27 cellular contexts compared by ENCODE assay signal in the genomic region with DNA sequence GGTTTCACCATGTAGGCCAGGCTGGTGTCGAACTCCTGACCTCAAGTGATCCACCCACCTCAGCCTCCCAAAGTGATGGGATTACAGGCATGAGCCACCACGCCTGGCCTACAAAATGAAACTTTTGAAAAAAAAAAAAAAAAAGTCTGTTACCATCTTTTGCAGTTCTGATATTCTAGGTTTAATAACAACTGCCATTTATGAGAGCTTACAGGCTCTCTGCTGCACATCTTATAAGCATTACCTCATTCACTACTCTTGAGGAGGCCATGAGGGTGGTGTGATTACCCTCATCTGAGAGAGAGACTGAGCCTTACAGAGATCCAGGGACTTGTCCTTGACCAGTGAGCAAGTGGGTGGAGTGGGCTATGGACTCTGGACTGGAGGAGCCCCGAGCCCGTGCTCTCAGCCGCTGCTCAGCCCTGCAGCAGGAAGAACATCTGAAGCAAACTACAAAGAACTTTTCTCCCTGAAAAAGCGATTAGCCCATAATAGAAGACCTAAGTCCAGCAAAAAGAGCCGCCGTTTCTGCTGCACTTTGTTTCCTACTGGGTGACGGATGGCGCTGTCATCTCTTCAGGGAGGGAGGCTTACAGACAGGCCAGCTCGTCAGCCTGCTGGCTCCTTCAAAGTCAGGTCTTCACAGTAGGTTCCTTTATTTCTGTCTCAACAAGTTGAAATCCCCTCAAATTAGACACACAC.
DNase-seq lines count a peak whose midpoint lies in the region; ATAC-seq, FAIRE-seq and TF ChIP-seq lines count a peak whose summit lies in the region.
"Had no signal": no experiment of that assay in that cellular context is flagged by ENCODE, and none has a peak within 500 bp of the region (broad histone marks: within the 10 kb centered on the region; RNA-seq: fewer than 3 reads in every experiment).

No MANE protein-coding gene starts in this region.

- H3K27ac ChIP-seq in HUES64 (ENCODE audit: low read depth, low read length) = no peak overlapping the region
- H3K27ac ChIP-seq in WERI-Rb-1 = peak overlapping the region; percentile 58
- peak overlapping the region; percentile 12 for H3K27ac ChIP-seq in muscle layer of colon (ENCODE audit: low read depth, low read length)
- peak overlapping the region; percentile 41 to 66 for H3K27ac ChIP-seq in small intestine (ENCODE audit: low read depth in 1 of 2, low read length in 1 of 2)
- H3K27ac ChIP-seq in CD8-positive, alpha-beta T cell (ENCODE audit: low read depth, low read length) = no peak overlapping the region
- H3K27ac ChIP-seq: pancreas, stomach had no signal

- DNase-seq in WERI-Rb-1 (peak; percentile 44), small intestine (peak; percentile 88), Ammon's horn (ENCODE audit: low spot score) (no peak), WTC11 (ENCODE audit: low spot score) (no peak)
- no peak for DNase-seq in CD8-positive, alpha-beta T cell
- DNase-seq: activated CD4-positive, alpha-beta T cell treated with anti-CD3 and anti-CD28 coated beads, Interleukin-2, amount 50 U/mL, for 48 hours; activated CD4-positive, CD25-positive, alpha-beta regulatory T cell; activated CD8-positive, alpha-beta memory T cell treated with anti-CD3 and anti-CD28 coated beads, Interleukin-2, amount 50 U/mL, for 4 hours; anterior cingulate cortex; caudate nucleus; CD4-positive, CD25-positive, alpha-beta regulatory T cell; Karpas-422; MV-4-11; NCI-H1694 treated with DMSO at 0.1 percent for 48 hours; NCI-H2171 treated with DMSO at 0.1 percent for 48 hours; NCI-H526 treated with DMSO at 0.1 percent for 48 hours; pancreas; stomach had no signal

- no peak for FAIRE-seq in small intestine (lab: Jason Lieb, UNC)
- FAIRE-seq: G401.6, keratinocyte, pancreas had no signal

- H3K4me1 Mint-ChIP-seq in CD8-positive, alpha-beta T cell (ENCODE audit: low read depth) = no peaks in the 10 kb centered on the region
- H3K4me1 Mint-ChIP-seq in WTC11 = no peaks in the 10 kb centered on the region
- H3K4me1 Mint-ChIP-seq: activated naive CD4-positive, alpha-beta T cell treated with anti-CD3 and anti-CD28 coated beads, Interleukin-2, amount 50 U/mL, for 24 hours; activated T-helper 17 cell treated with anti-CD3 and anti-CD28 coated beads, Interleukin-2, amount 50 U/mL, for 72 hours; CD4-positive, CD25-positive, alpha-beta regulatory T cell had no signal

- H3K27me3 Mint-ChIP-seq in CD8-positive, alpha-beta T cell (ENCODE audit: low read depth) = no peaks in the 10 kb centered on the region
- no peaks in the 10 kb centered on the region for H3K27me3 Mint-ChIP-seq in WTC11 (ENCODE audit: low read depth)
- H3K27me3 Mint-ChIP-seq: activated naive CD4-positive, alpha-beta T cell treated with anti-CD3 and anti-CD28 coated beads, Interleukin-2, amount 50 U/mL, for 24 hours; activated T-helper 17 cell treated with anti-CD3 and anti-CD28 coated beads, Interleukin-2, amount 50 U/mL, for 72 hours; dendritic cell treated with granulocyte-macrophage colony-stimulating factor and Interleukin-4, amounts not matched to agents 40 ng/mL and 50 ng/mL, for 4 days had no signal

- H3K27me3 ChIP-seq in HUES64 (ENCODE audit: insufficient read depth, low read length) (no peaks in the 10 kb centered on the region), WERI-Rb-1 (ENCODE audit: insufficient read depth, low read depth, severe bottlenecking) (no peaks in the 10 kb centered on the region), muscle layer of colon (ENCODE audit: control insufficient read depth in 1 of 2, insufficient read depth in 2 of 2, low read length in 2 of 2) (no peaks in the 10 kb centered on the region), small intestine (ENCODE audit: control insufficient read depth in 2 of 2, insufficient read depth in 2 of 2, low read length in 2 of 2) (no peaks in the 10 kb centered on the region)
- H3K27me3 ChIP-seq in CD8-positive, alpha-beta T cell (ENCODE audit: insufficient read depth, low read length) = no peaks in the 10 kb centered on the region
- H3K27me3 ChIP-seq: pancreas, stomach had no signal

- CTCF ChIA-PET in CD8-positive, alpha-beta T cell (lab: Charles Lee) = no interaction called here
- CTCF ChIA-PET in WTC11 (lab: Charles Lee) = interaction anchor here (0.5 kb wide), 1 partner anchor 244 kb away, joined by 6 read pairs; no protein-coding TSS in a partner anchor

- POLR2A ChIA-PET in CD8-positive, alpha-beta T cell (lab: Charles Lee) = interaction anchor here (0.5 kb wide), 1 partner anchor 207 kb away, joined by 4 read pairs; no protein-coding TSS in a partner anchor
- POLR2A ChIA-PET in WTC11 (lab: Charles Lee) = no interaction called here

- H3K9me3 Mint-ChIP-seq in CD8-positive, alpha-beta T cell = no peaks in the 10 kb centered on the region
- no peaks in the 10 kb centered on the region for H3K9me3 Mint-ChIP-seq in WTC11
- H3K9me3 Mint-ChIP-seq: activated naive CD4-positive, alpha-beta T cell treated with anti-CD3 and anti-CD28 coated beads, Interleukin-2, amount 50 U/mL, for 24 hours; activated T-helper 17 cell treated with anti-CD3 and anti-CD28 coated beads, Interleukin-2, amount 50 U/mL, for 72 hours; dendritic cell treated with granulocyte-macrophage colony-stimulating factor and Interleukin-4, amounts not matched to agents 40 ng/mL and 50 ng/mL, for 4 days had no signal

- H3K9ac ChIP-seq in HUES64 (ENCODE audit: low read depth, low read length) = 0 out of 2 replicates have a peak overlapping the region, but pooled peaks have one; percentile 8
- no peak overlapping the region for H3K9ac ChIP-seq in muscle layer of colon (ENCODE audit: low read length)

- H3K27ac Mint-ChIP-seq in CD8-positive, alpha-beta T cell = no peak overlapping the region
- H3K27ac Mint-ChIP-seq in WTC11 = no peak overlapping the region
- H3K27ac Mint-ChIP-seq: activated naive CD4-positive, alpha-beta T cell treated with anti-CD3 and anti-CD28 coated beads, Interleukin-2, amount 50 U/mL, for 24 hours; activated T-helper 17 cell treated with anti-CD3 and anti-CD28 coated beads, Interleukin-2, amount 50 U/mL, for 72 hours; CD4-positive, CD25-positive, alpha-beta regulatory T cell; dendritic cell treated with granulocyte-macrophage colony-stimulating factor and Interleukin-4, amounts not matched to agents 40 ng/mL and 50 ng/mL, for 4 days had no signal

- no peak for ATAC-seq in CD8-positive, alpha-beta T cell
- ATAC-seq in WTC11 = no peak
- ATAC-seq: activated T-helper 17 cell treated with anti-CD3 and anti-CD28 coated beads, Interleukin-2, amount 50 U/mL, for 72 hours; pancreas; sciatic nerve had no signal

- no peaks in the 10 kb centered on the region for H3K4me1 ChIP-seq in HUES64 (ENCODE audit: insufficient read depth, low read length)
- H3K4me1 ChIP-seq in muscle layer of colon (ENCODE audit: insufficient read depth, low read length) = peaks cover 26% of the 10 kb centered on the region
- peaks cover 0 to 1% of the 10 kb centered on the region in 2 donors for H3K4me1 ChIP-seq in small intestine (ENCODE audit: control insufficient read depth in 2 of 2, insufficient read depth in 1 of 2, low read depth in 1 of 2, low read length in 1 of 2)
- H3K4me1 ChIP-seq in CD8-positive, alpha-beta T cell (ENCODE audit: insufficient read depth, low read length) = no peaks in the 10 kb centered on the region
- H3K4me1 ChIP-seq: pancreas had no signal

- 82% methylated on average over 11 of the region's 11 CpGs for WGBS in HUES64
- WGBS in small intestine, 3 donors = 25 to 67% (median 35%) methylated on average over 11 of the region's 11 CpGs

- H3K36me3 ChIP-seq in HUES64 (ENCODE audit: insufficient read depth, low read length) (no peaks in the 10 kb centered on the region), WERI-Rb-1 (no peaks in the 10 kb centered on the region), muscle layer of colon (ENCODE audit: insufficient read depth, low read length) (no peaks in the 10 kb centered on the region), small intestine (ENCODE audit: control insufficient read depth in 2 of 2, insufficient read depth in 2 of 2, low read length in 2 of 2) (no peaks in the 10 kb centered on the region)
- H3K36me3 ChIP-seq in CD8-positive, alpha-beta T cell (ENCODE audit: insufficient read depth, low read length) = no peaks in the 10 kb centered on the region
- H3K36me3 ChIP-seq: pancreas, stomach had no signal

- intact Hi-C loops in CD8-positive, alpha-beta T cell (cut with DNase I, micrococcal nuclease) = no loop called here

- no peak for TF ChIP-seq CTCF in WERI-Rb-1 (IDR thresholded peaks at IDR 0.05; ENCODE audit: low read depth, low read length)
- no peak for TF ChIP-seq CTCF in CD8-positive, alpha-beta T cell (IDR thresholded peaks at IDR 0.05)
- no peak for TF ChIP-seq CTCF in WTC11 (IDR thresholded peaks at IDR 0.05)

- no peaks in the 10 kb centered on the region for H3K9me3 ChIP-seq in HUES64 (ENCODE audit: insufficient read depth, low read depth, low read length)
- H3K9me3 ChIP-seq in WERI-Rb-1 (ENCODE audit: severe bottlenecking) = no peaks in the 10 kb centered on the region
- no peaks in the 10 kb centered on the region for H3K9me3 ChIP-seq in muscle layer of colon (ENCODE audit: low read length)
- H3K9me3 ChIP-seq in small intestine (ENCODE audit: control insufficient read depth, low read depth) = no peaks in the 10 kb centered on the region
- H3K9me3 ChIP-seq in CD8-positive, alpha-beta T cell (ENCODE audit: low read length) = no peaks in the 10 kb centered on the region
- H3K9me3 ChIP-seq: pancreas, stomach had no signal

- no peak overlapping the region for H3K4me3 Mint-ChIP-seq in CD8-positive, alpha-beta T cell
- no peak overlapping the region for H3K4me3 Mint-ChIP-seq in WTC11
- H3K4me3 Mint-ChIP-seq: activated naive CD4-positive, alpha-beta T cell treated with anti-CD3 and anti-CD28 coated beads, Interleukin-2, amount 50 U/mL, for 24 hours; activated T-helper 17 cell treated with anti-CD3 and anti-CD28 coated beads, Interleukin-2, amount 50 U/mL, for 72 hours; CD4-positive, CD25-positive, alpha-beta regulatory T cell; dendritic cell treated with granulocyte-macrophage colony-stimulating factor and Interleukin-4, amounts not matched to agents 40 ng/mL and 50 ng/mL, for 4 days had no signal

- H3K36me3 Mint-ChIP-seq in CD8-positive, alpha-beta T cell = no peaks in the 10 kb centered on the region
- no peaks in the 10 kb centered on the region for H3K36me3 Mint-ChIP-seq in WTC11
- H3K36me3 Mint-ChIP-seq: CD4-positive, CD25-positive, alpha-beta regulatory T cell had no signal

- H3K4me3 ChIP-seq in HUES64 (ENCODE audit: low read length) (no peak overlapping the region), WERI-Rb-1 (ENCODE audit: low read depth, low read length) (no peak overlapping the region), muscle layer of colon (ENCODE audit: low read depth in 1 of 2, low read length in 2 of 2) (no peak overlapping the region), small intestine (ENCODE audit: low read depth in 1 of 2, low read length in 2 of 2) (no peak overlapping the region)
- no peak overlapping the region for H3K4me3 ChIP-seq in CD8-positive, alpha-beta T cell (ENCODE audit: low read depth, low read length)
- H3K4me3 ChIP-seq: lung, pancreas, stomach had no signal

TF ChIP-seq in WTC11, 78 proteins besides CTCF, POLR2A, EP300 and RAD21:
- TF ChIP-seq GTF2I (CRISPR knock-in tag; conservative IDR thresholded peaks at IDR 0.05) = no peak
- TF ChIP-seq OVOL2 (CRISPR knock-in tag; IDR thresholded peaks at IDR 0.05; ENCODE audit: borderline replicate concordance) = no peak

Comparison
In these comparisons a context has a peak if more than half of its experiments do, and no peak if none do; other contexts are left out.
1. H3K27ac ChIP-seq: peak in WERI-Rb-1 (single experiment), muscle layer of colon (single experiment) and small intestine (2 of 2); none in HUES64 (single experiment) and CD8-positive, alpha-beta T cell (single experiment).
2. DNase-seq: peak in WERI-Rb-1 (single experiment) and small intestine (single experiment); none in CD8-positive, alpha-beta T cell (0 of 7), Ammon's horn (single experiment) and WTC11 (single experiment).